Comparison of ENCODE assay signal across 1 cellular context in genomic region chr1:16506364-16507136, GRCh38.
A peak's percentile ranks its signal among the peaks of the same experiment; 100 is the strongest.
TF ChIP-seq lines count a peak whose summit lies in the region.
"Not testable (repeated sequence)": the region's sequence is repeated elsewhere in the genome, so short reads cannot be mapped to it uniquely, and the experiment has no call there.

No MANE protein-coding gene starts in this region.

TF ChIP-seq in K562, 482 proteins besides CTCF, POLR2A, EP300 and RAD21:
- TF ChIP-seq CEBPZ (IDR thresholded peaks at IDR 0.05; ENCODE audit: borderline replicate concordance, low read depth, low read length) (peak; percentile 67; the same call in 1 of the 2 replicates), ZEB2 (IDR thresholded peaks at IDR 0.05) (0 out of 2 replicates have a peak, but pooled peaks have one; percentile 54), EHMT2 (IDR thresholded peaks at IDR 0.05) (peak; percentile 45; the same call in 1 of the 2 replicates), HLTF (IDR thresholded peaks at IDR 0.05) (peak; percentile 99), CBX5 (IDR thresholded peaks at IDR 0.05; ENCODE audit: borderline replicate concordance, low read depth) (peak; percentile 99), ZNF280B (CRISPR knock-in tag; IDR thresholded peaks at IDR 0.05) (0 out of 2 replicates have a peak, but pooled peaks have one; percentile 73), TRIM28 (IDR thresholded peaks at IDR 0.05) (peak; percentile 98), JUN (IDR thresholded peaks at IDR 0.05; ENCODE audit: borderline replicate concordance, low read depth, low read length) (peak; percentile 69; the same call in 1 of the 2 replicates), CBX1 (IDR thresholded peaks at IDR 0.05; ENCODE audit: low read depth) (peak; percentile 97; the same call in 1 of the 2 replicates), CBX3 (IDR thresholded peaks at IDR 0.05; ENCODE audit: borderline replicate concordance in 1 of 2, low read length in 2 of 2) (peak; percentile 99), TRIM24 (IDR thresholded peaks at IDR 0.05) (peak; percentile 47 to 76; a peak in 3 of 4 replicates), ZNF324 (CRISPR knock-in tag; IDR thresholded peaks at IDR 0.05) (peak; percentile 88), HCFC1 (IDR thresholded peaks at IDR 0.05; ENCODE audit: low read depth, low read length) (peak; percentile 29; the same call in 1 of the 2 replicates), ZNF280A (IDR thresholded peaks at IDR 0.05; ENCODE audit: low read depth, partially characterized antibody) (peak; percentile 72), MTA3 (IDR thresholded peaks at IDR 0.05; ENCODE audit: borderline replicate concordance) (peak; percentile 36; the same call in 1 of the 2 replicates)
- TF ChIP-seq JUN (CRISPR knock-in tag; IDR thresholded peaks at IDR 0.05; ENCODE audit: borderline replicate concordance), result not testable (repeated sequence)
TF ChIP-seq in K562: peak in this region for 15; not testable (repeated sequence) for 467.
